8 cellular contexts compared by ENCODE assay signal in the genomic region with DNA sequence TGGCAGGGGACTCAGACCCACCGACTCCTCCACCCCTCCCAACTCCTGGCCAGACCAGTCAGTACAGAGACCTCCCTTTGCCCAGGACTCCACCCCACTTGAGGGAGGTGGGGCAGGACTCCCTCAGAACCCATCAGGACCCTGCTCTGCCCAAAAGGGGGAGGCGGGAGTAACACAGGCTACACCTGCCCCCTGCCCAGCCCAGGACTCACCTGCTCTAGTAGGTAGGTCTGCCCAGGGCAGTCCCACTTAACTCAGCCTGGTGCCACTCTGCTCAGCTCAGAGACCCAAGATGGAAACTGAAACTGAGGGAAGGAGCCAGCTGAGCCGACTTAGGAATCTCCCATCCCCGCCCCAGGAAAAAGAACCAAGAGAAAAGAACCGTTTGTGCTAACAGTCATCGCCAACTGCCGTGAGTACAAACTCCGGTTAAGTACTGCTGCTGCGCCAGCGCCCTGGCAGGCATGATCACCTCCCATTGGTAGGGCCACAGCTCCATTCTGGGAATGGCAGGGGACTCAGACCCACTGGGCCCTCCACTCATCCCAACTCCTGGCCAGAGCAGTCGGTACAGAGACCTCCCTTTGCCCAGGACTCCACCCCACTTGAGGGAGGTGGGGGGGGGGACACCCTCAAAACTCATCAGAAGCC. TPM values are rescaled to one million over a fixed set of nuclear protein-coding genes. Genes with fewer than 3 reads are reported as not detected.
A peak's percentile ranks its signal among the peaks of the same experiment; 100 is the strongest.
DNase-seq lines count a peak whose midpoint lies in the region; ATAC-seq, FAIRE-seq and TF ChIP-seq lines count a peak whose summit lies in the region.

No MANE protein-coding gene starts in this region.

- H3K36me3 ChIP-seq in left ventricle myocardium inferior (peaks cover 36% of the 10 kb centered on the region), small intestine (ENCODE audit: control insufficient read depth in 2 of 2, insufficient read depth in 2 of 2, low read length in 2 of 2) (no peaks in the 10 kb centered on the region)

- H3K9me3 ChIP-seq in left ventricle myocardium inferior (replicated peaks) (no peaks in the 10 kb centered on the region), small intestine (ENCODE audit: control insufficient read depth, low read depth) (no peaks in the 10 kb centered on the region)

- H3K27ac Mint-ChIP-seq in activated T-helper 17 cell treated with anti-CD3 and anti-CD28 coated beads, Interleukin-2, amount 50 U/mL, for 72 hours = peak overlapping the region; percentile 95

- no peaks in the 10 kb centered on the region for H3K27me3 ChIP-seq in left ventricle myocardium inferior (ENCODE audit: low read depth)
- H3K27me3 ChIP-seq in small intestine (ENCODE audit: control insufficient read depth in 2 of 2, insufficient read depth in 2 of 2, low read length in 2 of 2) = no peaks in the 10 kb centered on the region

- H3K4me1 ChIP-seq in left ventricle myocardium inferior (peaks cover 32% of the 10 kb centered on the region), small intestine (ENCODE audit: control insufficient read depth in 2 of 2, insufficient read depth in 1 of 2, low read depth in 1 of 2, low read length in 1 of 2) (no peaks in the 10 kb centered on the region)

- intact Hi-C loops in left ventricle myocardium inferior (cut with micrococcal nuclease) = no loop called here

- H3K27me3 Mint-ChIP-seq in activated T-helper 17 cell treated with anti-CD3 and anti-CD28 coated beads, Interleukin-2, amount 50 U/mL, for 72 hours = no peaks in the 10 kb centered on the region

- H3K4me1 Mint-ChIP-seq in activated T-helper 17 cell treated with anti-CD3 and anti-CD28 coated beads, Interleukin-2, amount 50 U/mL, for 72 hours = peaks cover 10% of the 10 kb centered on the region

- peak overlapping the region; percentile 86 for H3K4me3 Mint-ChIP-seq in activated T-helper 17 cell treated with anti-CD3 and anti-CD28 coated beads, Interleukin-2, amount 50 U/mL, for 72 hours

- no peaks in the 10 kb centered on the region for H3K9me3 Mint-ChIP-seq in activated T-helper 17 cell treated with anti-CD3 and anti-CD28 coated beads, Interleukin-2, amount 50 U/mL, for 72 hours

- ATAC-seq in HG03280 (IDR thresholded peaks at IDR 0.05; ENCODE audit: unreplicated experiment) = peak; percentile 2
- ATAC-seq in activated T-helper 17 cell treated with anti-CD3 and anti-CD28 coated beads, Interleukin-2, amount 50 U/mL, for 72 hours (replicated peaks) = peak; percentile 9
- no peak for ATAC-seq in GM18873 (IDR thresholded peaks at IDR 0.05; ENCODE audit: low FRiP score, unreplicated experiment)

- TF ChIP-seq CTCF in GM12864 (IDR thresholded peaks at IDR 0.05; ENCODE audit: low read depth, low read length, missing control alignments) = no peak
- no peak for TF ChIP-seq CTCF in left ventricle myocardium inferior (IDR thresholded peaks at IDR 0.05; ENCODE audit: borderline replicate concordance)
- no peak for TF ChIP-seq CTCF in D721Med (IDR thresholded peaks at IDR 0.05; ENCODE audit: insufficient read depth, missing control alignments)

- no peak for DNase-seq in GM12864 (ENCODE audit: low read depth)
- no peak for DNase-seq in left ventricle myocardium inferior
- DNase-seq in small intestine = peak; percentile 82
- no peak for DNase-seq in D721Med (ENCODE audit: insufficient read length, low spot score)
- no peak for DNase-seq in NCI-H1930 (lab: John Stamatoyannopoulos, UW)

- FAIRE-seq in small intestine (lab: Jason Lieb, UNC) (no peak), D721Med (lab: Jason Lieb, UNC) (no peak)

- peak overlapping the region; percentile 90 for H3K27ac ChIP-seq in left ventricle myocardium inferior (replicated peaks)
- peak overlapping the region; percentile 89 to 97 for H3K27ac ChIP-seq in small intestine (ENCODE audit: low read depth in 1 of 2, low read length in 1 of 2)

- H3K4me3 ChIP-seq in GM12864 (ENCODE audit: low read depth, low read length) (peak overlapping the region; percentile 53), left ventricle myocardium inferior (peak overlapping the region; percentile 69), small intestine (ENCODE audit: low read depth in 1 of 2, low read length in 2 of 2) (peak overlapping the region; percentile 46 to 60)

- WGBS in small intestine, 3 donors = 3 to 11% (median 8%) methylated on average over 11 of the region's 11 CpGs

- peaks cover 13% of the 10 kb centered on the region for H3K36me3 Mint-ChIP-seq in activated T-helper 17 cell treated with anti-CD3 and anti-CD28 coated beads, Interleukin-2, amount 50 U/mL, for 72 hours (ENCODE audit: low read depth)

RNA-seq across cellular contexts. Expression of gene DHX58, which starts 0.5 kb away (rescaled TPM):
- total RNA-seq in activated T-helper 17 cell treated with anti-CD3 and anti-CD28 coated beads, Interleukin-2, amount 50 U/mL, for 72 hours = 10 to 100 TPM; 12.0 to 19.1 TPM
- 3.1 TPM for total RNA-seq in left ventricle myocardium inferior
- polyA plus RNA-seq in small intestine = 10 to 100 TPM; 11.4 to 33.8 (median 15.1) TPM

RNA-seq across cellular contexts. Expression of gene KAT2A, which starts 9.1 kb away (rescaled TPM):
- total RNA-seq in activated T-helper 17 cell treated with anti-CD3 and anti-CD28 coated beads, Interleukin-2, amount 50 U/mL, for 72 hours = 10 to 100 TPM; 32.8 to 44.2 TPM
- 25.7 TPM for total RNA-seq in left ventricle myocardium inferior
- polyA plus RNA-seq in small intestine = 10 to 100 TPM in 2 of 3 donors, 1 to 10 TPM in 1; 8.6 to 39.1 (median 13.4) TPM

RNA-seq across cellular contexts. Expression of gene HSPB9, which starts 10.6 kb away (rescaled TPM):
- under 1 TPM in 1 of 2 donors, not detected in 1; 0.13 TPM for total RNA-seq in activated T-helper 17 cell treated with anti-CD3 and anti-CD28 coated beads, Interleukin-2, amount 50 U/mL, for 72 hours
- not detected for total RNA-seq in left ventricle myocardium inferior
- under 1 TPM in 1 of 3 donors, not detected in 2; 0.04 TPM for polyA plus RNA-seq in small intestine

RNA-seq across cellular contexts. Expression of gene ZNF385C, which starts 13.8 kb away (rescaled TPM):
- total RNA-seq in activated T-helper 17 cell treated with anti-CD3 and anti-CD28 coated beads, Interleukin-2, amount 50 U/mL, for 72 hours = under 1 TPM; 0.15 to 0.48 TPM
- total RNA-seq in left ventricle myocardium inferior = 0.49 TPM
- under 1 TPM in 1 of 3 donors, not detected in 2; 0.31 TPM for polyA plus RNA-seq in small intestine

RNA-seq across cellular contexts. Expression of gene RAB5C, which starts 42.8 kb away (rescaled TPM):
- 10 to 100 TPM; 30.4 to 77.7 TPM for total RNA-seq in activated T-helper 17 cell treated with anti-CD3 and anti-CD28 coated beads, Interleukin-2, amount 50 U/mL, for 72 hours
- total RNA-seq in left ventricle myocardium inferior = 38.6 TPM
- 100 to 1,000 TPM; 177 to 211 (median 210) TPM for polyA plus RNA-seq in small intestine
